In the genomic region with DNA sequence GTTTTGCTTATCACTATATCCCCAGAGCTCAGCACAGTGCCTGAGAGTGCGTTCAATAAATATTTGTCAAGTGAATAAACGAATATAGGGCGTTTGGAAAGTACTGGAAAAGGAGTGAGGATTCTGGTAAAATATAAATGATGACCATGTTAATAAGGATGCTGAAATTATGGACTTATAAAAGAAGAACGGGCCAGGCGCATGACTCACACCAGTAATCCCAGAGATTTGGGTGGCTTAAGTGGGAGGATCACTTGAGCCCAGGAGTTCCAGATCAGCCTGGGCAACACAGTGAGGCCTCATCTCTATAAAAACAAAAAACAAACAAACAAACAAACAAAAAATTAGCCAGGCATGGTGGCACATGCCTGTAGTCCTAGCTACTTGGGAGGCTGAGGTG, we compare ENCODE assay signal across 33 cellular contexts.
"Had no signal": no experiment of that assay in that cellular context is flagged by ENCODE, and none has a peak within 500 bp of the region (broad histone marks: within the 10 kb centered on the region; RNA-seq: fewer than 3 reads in every experiment).

No MANE protein-coding gene starts in this region.

- ATAC-seq: activated CD4-positive, alpha-beta T cell treated with anti-CD3 and anti-CD28 coated beads for 36 hours; activated CD4-positive, CD25-positive, alpha-beta regulatory T cell treated with anti-CD3 and anti-CD28 coated beads, Interleukin-2, amount 50 U/mL, for 24 hours; activated CD8-positive, alpha-beta memory T cell treated with anti-CD3 and anti-CD28 coated beads, Interleukin-2, amount 10 ng/mL, durations not matched to agents 7 days and 5 days; activated CD8-positive, alpha-beta T cell treated with anti-CD3 and anti-CD28 coated beads, Interleukin-2, amount 10 ng/mL, durations not matched to agents 7 days and 5 days; activated naive CD8-positive, alpha-beta T cell treated with anti-CD3 and anti-CD28 coated beads, Interleukin-2, amount 50 U/mL, for 24 hours; body of pancreas; T-cell; T-helper 17 cell had no signal

- H3K27me3 ChIP-seq: body of pancreas, brain microvascular endothelial cell, breast epithelium had no signal

- H3K4me1 Mint-ChIP-seq: activated CD4-positive, alpha-beta memory T cell treated with anti-CD3 and anti-CD28 coated beads, Interleukin-2, amount 10 ng/mL, durations not matched to agents 7 days and 5 days had no signal

- H3K9me3 ChIP-seq: body of pancreas, breast epithelium had no signal

- H3K27ac Mint-ChIP-seq: activated CD4-positive, alpha-beta memory T cell treated with anti-CD3 and anti-CD28 coated beads, Interleukin-2, amount 10 ng/mL, durations not matched to agents 7 days and 5 days; activated CD4-positive, alpha-beta T cell treated with anti-CD3 and anti-CD28 coated beads for 36 hours; activated CD4-positive, alpha-beta T cell treated with anti-CD3 and anti-CD28 coated beads, Interleukin-2, amount 10 ng/mL, durations not matched to agents 7 days and 5 days; activated CD8-positive, alpha-beta memory T cell treated with anti-CD3 and anti-CD28 coated beads, Interleukin-2, amount 10 ng/mL, durations not matched to agents 7 days and 5 days; activated CD8-positive, alpha-beta T cell treated with anti-CD3 and anti-CD28 coated beads, Interleukin-2, amount 10 ng/mL, durations not matched to agents 7 days and 5 days; activated naive CD4-positive, alpha-beta T cell treated with anti-CD3 and anti-CD28 coated beads, Interleukin-2, amount 10 ng/mL, durations not matched to agents 7 days and 5 days; activated naive CD4-positive, alpha-beta T cell treated with anti-CD3 and anti-CD28 coated beads, Interleukin-2, amount 50 U/mL, for 24 hours; activated naive CD8-positive, alpha-beta T cell; activated naive CD8-positive, alpha-beta T cell treated with anti-CD3 and anti-CD28 coated beads, Interleukin-2, amount 10 ng/mL, durations not matched to agents 7 days and 5 days; activated naive CD8-positive, alpha-beta T cell treated with anti-CD3 and anti-CD28 coated beads, Interleukin-2, amount 50 U/mL, for 24 hours; activated T-cell treated with anti-CD3 and anti-CD28 coated beads, Interleukin-2, amount 50 U/mL, for 24 hours; activated T-helper 2 cell treated with anti-CD3 and anti-CD28 coated beads, Interferon-gamma antibody, Interleukin-2, Interleukin-4, amounts not matched to agents 10 μg/mL and 5 μg/mL and 100 μg/mL, durations not matched to agents 14 hours and 24 hours and 36 hours; T-cell; T-helper 17 cell had no signal

- H3K4me3 Mint-ChIP-seq: activated CD4-positive, alpha-beta memory T cell treated with anti-CD3 and anti-CD28 coated beads, Interleukin-2, amount 10 ng/mL, durations not matched to agents 7 days and 5 days; activated CD4-positive, alpha-beta T cell treated with anti-CD3 and anti-CD28 coated beads for 36 hours; activated CD4-positive, alpha-beta T cell treated with anti-CD3 and anti-CD28 coated beads, Interleukin-2, amount 10 ng/mL, durations not matched to agents 7 days and 5 days; activated CD8-positive, alpha-beta memory T cell treated with anti-CD3 and anti-CD28 coated beads, Interleukin-2, amount 10 ng/mL, durations not matched to agents 7 days and 5 days; activated CD8-positive, alpha-beta T cell treated with anti-CD3 and anti-CD28 coated beads, Interleukin-2, amount 10 ng/mL, durations not matched to agents 7 days and 5 days; activated naive CD4-positive, alpha-beta T cell treated with anti-CD3 and anti-CD28 coated beads, Interleukin-2, amount 10 ng/mL, durations not matched to agents 7 days and 5 days; activated naive CD4-positive, alpha-beta T cell treated with anti-CD3 and anti-CD28 coated beads, Interleukin-2, amount 50 U/mL, for 24 hours; activated naive CD8-positive, alpha-beta T cell; activated naive CD8-positive, alpha-beta T cell treated with anti-CD3 and anti-CD28 coated beads, Interleukin-2, amount 10 ng/mL, durations not matched to agents 7 days and 5 days; activated naive CD8-positive, alpha-beta T cell treated with anti-CD3 and anti-CD28 coated beads, Interleukin-2, amount 50 U/mL, for 24 hours; activated T-cell treated with anti-CD3 and anti-CD28 coated beads, Interleukin-2, amount 50 U/mL, for 24 hours; T-cell; T-helper 17 cell had no signal

- H3K27me3 Mint-ChIP-seq: activated CD4-positive, alpha-beta memory T cell treated with anti-CD3 and anti-CD28 coated beads, Interleukin-2, amount 10 ng/mL, durations not matched to agents 7 days and 5 days; activated CD4-positive, alpha-beta T cell treated with anti-CD3 and anti-CD28 coated beads for 36 hours; activated CD4-positive, alpha-beta T cell treated with anti-CD3 and anti-CD28 coated beads, Interleukin-2, amount 10 ng/mL, durations not matched to agents 7 days and 5 days; activated CD8-positive, alpha-beta memory T cell treated with anti-CD3 and anti-CD28 coated beads, Interleukin-2, amount 10 ng/mL, durations not matched to agents 7 days and 5 days; activated naive CD4-positive, alpha-beta T cell treated with anti-CD3 and anti-CD28 coated beads, Interleukin-2, amount 10 ng/mL, durations not matched to agents 7 days and 5 days; activated naive CD4-positive, alpha-beta T cell treated with anti-CD3 and anti-CD28 coated beads, Interleukin-2, amount 50 U/mL, for 24 hours; activated naive CD8-positive, alpha-beta T cell; activated naive CD8-positive, alpha-beta T cell treated with anti-CD3 and anti-CD28 coated beads, Interleukin-2, amount 10 ng/mL, durations not matched to agents 7 days and 5 days; activated naive CD8-positive, alpha-beta T cell treated with anti-CD3 and anti-CD28 coated beads, Interleukin-2, amount 50 U/mL, for 24 hours; activated T-cell treated with anti-CD3 and anti-CD28 coated beads, Interleukin-2, amount 50 U/mL, for 24 hours; T-cell; T-helper 17 cell had no signal

- H3K27ac ChIP-seq: brain microvascular endothelial cell, breast epithelium, VCaP had no signal

- H3K9me3 Mint-ChIP-seq: activated CD4-positive, alpha-beta memory T cell treated with anti-CD3 and anti-CD28 coated beads, Interleukin-2, amount 10 ng/mL, durations not matched to agents 7 days and 5 days; activated CD4-positive, alpha-beta T cell treated with anti-CD3 and anti-CD28 coated beads, Interleukin-2, amount 10 ng/mL, durations not matched to agents 7 days and 5 days; activated naive CD4-positive, alpha-beta T cell treated with anti-CD3 and anti-CD28 coated beads, Interleukin-2, amount 10 ng/mL, durations not matched to agents 7 days and 5 days; activated naive CD4-positive, alpha-beta T cell treated with anti-CD3 and anti-CD28 coated beads, Interleukin-2, amount 50 U/mL, for 24 hours; activated naive CD8-positive, alpha-beta T cell treated with anti-CD3 and anti-CD28 coated beads, Interleukin-2, amount 10 ng/mL, durations not matched to agents 7 days and 5 days; activated naive CD8-positive, alpha-beta T cell treated with anti-CD3 and anti-CD28 coated beads, Interleukin-2, amount 50 U/mL, for 24 hours; activated T-cell treated with anti-CD3 and anti-CD28 coated beads, Interleukin-2, amount 50 U/mL, for 24 hours; activated T-helper 2 cell treated with anti-CD3 and anti-CD28 coated beads, Interferon-gamma antibody, Interleukin-2, Interleukin-4, amounts not matched to agents 10 μg/mL and 5 μg/mL and 100 μg/mL, durations not matched to agents 14 hours and 24 hours and 36 hours; T-cell had no signal

- H3K36me3 ChIP-seq: brain microvascular endothelial cell, breast epithelium had no signal

- H3K4me3 ChIP-seq: body of pancreas, breast epithelium had no signal

- H3K4me1 ChIP-seq: breast epithelium had no signal

- DNase-seq: activated CD4-positive, alpha-beta memory T cell treated with anti-CD3 and anti-CD28 coated beads, Interleukin-2, amount 10 ng/mL, durations not matched to agents 7 days and 5 days; activated CD4-positive, alpha-beta T cell treated with anti-CD3 and anti-CD28 coated beads for 1 hour; activated CD4-positive, alpha-beta T cell treated with anti-CD3 and anti-CD28 coated beads for 36 hours; activated CD4-positive, alpha-beta T cell treated with anti-CD3 and anti-CD28 coated beads for 48 hours; activated CD4-positive, alpha-beta T cell treated with anti-CD3 and anti-CD28 coated beads, Interleukin-2, amount 10 ng/mL, durations not matched to agents 7 days and 5 days; activated CD4-positive, alpha-beta T cell treated with anti-CD3 and anti-CD28 coated beads, Interleukin-2, amount 50 U/mL, for 48 hours; activated CD4-positive, CD25-positive, alpha-beta regulatory T cell; activated CD8-positive, alpha-beta memory T cell treated with anti-CD3 and anti-CD28 coated beads for 24 hours; activated CD8-positive, alpha-beta memory T cell treated with anti-CD3 and anti-CD28 coated beads, Interleukin-2, amount 10 ng/mL, durations not matched to agents 7 days and 5 days; activated CD8-positive, alpha-beta memory T cell treated with anti-CD3 and anti-CD28 coated beads, Interleukin-2, amount 50 U/mL, for 48 hours; activated CD8-positive, alpha-beta T cell treated with anti-CD3 and anti-CD28 coated beads, Interleukin-2, amount 10 ng/mL, durations not matched to agents 7 days and 5 days; activated effector memory CD4-positive, alpha-beta T cell treated with Interleukin-2 at 50 U/mL for 16 hours; activated gamma-delta T cell; activated naive CD4-positive, alpha-beta T cell treated with anti-CD3 and anti-CD28 coated beads, Interleukin-2, amount 10 ng/mL, durations not matched to agents 7 days and 5 days; activated naive CD4-positive, alpha-beta T cell treated with Interleukin-2 at 50 U/mL for 16 hours; activated naive CD8-positive, alpha-beta T cell treated with anti-CD3 and anti-CD28 coated beads, Interleukin-2, amount 10 ng/mL, durations not matched to agents 7 days and 5 days; activated naive CD8-positive, alpha-beta T cell treated with anti-CD3 and anti-CD28 coated beads, Interleukin-2, amount 50 U/mL, for 24 hours; activated T-cell treated with anti-CD3 and anti-CD28 coated beads, Interleukin-2, amount 50 U/mL, for 24 hours; activated T-cell treated with anti-CD3 and anti-CD28 coated beads, Interleukin-2, amount 50 U/mL, for 48 hours; amniotic stem cell; aorta; body of pancreas; brain microvascular endothelial cell; central memory CD4-positive, alpha-beta T cell; T-cell; T-helper 17 cell; T-helper 9 cell had no signal
